In genomic region chr16:69711115-69711740, GRCh38 we compare ENCODE assay signal across 11 cellular contexts. TPM values are rescaled to one million over a fixed set of nuclear protein-coding genes. Genes with fewer than 3 reads are reported as not detected.
A peak's percentile ranks its signal among the peaks of the same experiment; 100 is the strongest.
DNase-seq lines count a peak whose midpoint lies in the region; ATAC-seq, FAIRE-seq and TF ChIP-seq lines count a peak whose summit lies in the region.
"Had no signal": no experiment of that assay in that cellular context is flagged by ENCODE, and none has a peak within 500 bp of the region (broad histone marks: within the 10 kb centered on the region; RNA-seq: fewer than 3 reads in every experiment).

No MANE protein-coding gene starts in this region.

- H3K4me1 ChIP-seq in SJSA1 (replicated peaks), result no peaks in the 10 kb centered on the region
- no peaks in the 10 kb centered on the region for H3K4me1 ChIP-seq in small intestine (ENCODE audit: control insufficient read depth in 2 of 2, insufficient read depth in 1 of 2, low read depth in 1 of 2, low read length in 1 of 2)

- H3K27ac ChIP-seq in SJSA1 (0 out of 2 replicates have a peak overlapping the region, but pooled peaks have one; percentile 17), small intestine (ENCODE audit: low read depth in 1 of 2, low read length in 1 of 2) (peak overlapping the region in 1 of 2 donors; percentile 2)

- H3K4me3 Mint-ChIP-seq in natural killer cell treated with Interleukin-12 subunit alpha and Interleukin-12 subunit beta and Interleukin-15 and Interleukin-18, amount 100 ng/mL, for 72 hours, result no peak overlapping the region

- no peak for ATAC-seq in HG03520 (IDR thresholded peaks at IDR 0.05; ENCODE audit: unreplicated experiment)
- ATAC-seq in natural killer cell treated with Interleukin-12 subunit alpha and Interleukin-12 subunit beta and Interleukin-15 and Interleukin-18, amount 100 ng/mL, for 72 hours, result no peak

- no peaks in the 10 kb centered on the region for H3K36me3 Mint-ChIP-seq in natural killer cell treated with Interleukin-12 subunit alpha and Interleukin-12 subunit beta and Interleukin-15 and Interleukin-18, amount 100 ng/mL, for 72 hours

- no peak for FAIRE-seq in small intestine (lab: Jason Lieb, UNC)
- FAIRE-seq: H54 had no signal

- H3K4me3 ChIP-seq in SJSA1, result no peak overlapping the region
- no peak overlapping the region for H3K4me3 ChIP-seq in foreskin fibroblast (ENCODE audit: low read depth in 1 of 2, low read length in 2 of 2)
- no peak overlapping the region for H3K4me3 ChIP-seq in small intestine (ENCODE audit: low read depth in 1 of 2, low read length in 2 of 2)

- no peaks in the 10 kb centered on the region for H3K27me3 ChIP-seq in SJSA1 (replicated peaks)
- H3K27me3 ChIP-seq in small intestine (ENCODE audit: control insufficient read depth in 2 of 2, insufficient read depth in 2 of 2, low read length in 2 of 2), result no peaks in the 10 kb centered on the region

- no peak for TF ChIP-seq CTCF in foreskin fibroblast (IDR thresholded peaks at IDR 0.05; ENCODE audit: low read depth, low read length)

- peaks cover 0 to 7% of the 10 kb centered on the region in 2 donors for H3K4me1 Mint-ChIP-seq in natural killer cell treated with Interleukin-12 subunit alpha and Interleukin-12 subunit beta and Interleukin-15 and Interleukin-18, amount 100 ng/mL, for 72 hours (ENCODE audit: low read depth in 2 of 2)

- H3K27ac Mint-ChIP-seq in natural killer cell treated with Interleukin-12 subunit alpha and Interleukin-12 subunit beta and Interleukin-15 and Interleukin-18, amount 100 ng/mL, for 72 hours, result no peak overlapping the region

- 34 to 64% (median 34%) methylated on average over 12 of the region's 12 CpGs for WGBS in small intestine, 3 donors

- H3K9me3 ChIP-seq in SJSA1 (replicated peaks) (no peaks in the 10 kb centered on the region), small intestine (ENCODE audit: control insufficient read depth, low read depth) (no peaks in the 10 kb centered on the region)

- no peaks in the 10 kb centered on the region for H3K27me3 Mint-ChIP-seq in natural killer cell treated with Interleukin-12 subunit alpha and Interleukin-12 subunit beta and Interleukin-15 and Interleukin-18, amount 100 ng/mL, for 72 hours

- no peaks in the 10 kb centered on the region for H3K9me3 Mint-ChIP-seq in natural killer cell treated with Interleukin-12 subunit alpha and Interleukin-12 subunit beta and Interleukin-15 and Interleukin-18, amount 100 ng/mL, for 72 hours

- peak; percentile 51 for DNase-seq in activated CD8-positive, alpha-beta memory T cell treated with anti-CD3 and anti-CD28 coated beads for 24 hours
- DNase-seq in activated CD8-positive, alpha-beta memory T cell treated with anti-CD3 and anti-CD28 coated beads, Interleukin-2, amount 50 U/mL, for 4 hours, result no peak
- DNase-seq in SJSA1 (ENCODE audit: low read depth in 1 of 2, low spot score in 2 of 2) (peak in 1 of 2 experiments; percentile 21), foreskin fibroblast (peak; percentile 32 to 59), small intestine (peak; percentile 62), islet precursor cell (no peak)
- no peak for DNase-seq in natural killer cell treated with Interleukin-12 subunit alpha and Interleukin-12 subunit beta and Interleukin-15 and Interleukin-18, amount 100 ng/mL, for 72 hours (ENCODE audit: low spot score)
- DNase-seq: NCI-H510A treated with DMSO at 0.1 percent for 48 hours, T-helper 2 cell had no signal

- H3K36me3 ChIP-seq in SJSA1 (peaks cover 77% of the 10 kb centered on the region), small intestine (ENCODE audit: control insufficient read depth in 2 of 2, insufficient read depth in 2 of 2, low read length in 2 of 2) (peaks cover 4 to 6% of the 10 kb centered on the region in 2 donors)

RNA-seq across cellular contexts. Expression of gene NQO1, which starts 15.1 kb away (rescaled TPM):
- 193 and 290 TPM in 2 replicates for total RNA-seq in SJSA1 (2014; rRNA removed; shearing (Covaris generic))
- 100 to 1,000 TPM in 1 of 3 donors, 10 to 100 TPM in 2; 93.2 to 151 (median 99.5) TPM for polyA plus RNA-seq in small intestine
- total RNA-seq in natural killer cell treated with Interleukin-12 subunit alpha and Interleukin-12 subunit beta and Interleukin-15 and Interleukin-18, amount 100 ng/mL, for 72 hours, result 10 to 100 TPM; 15.6 to 29.2 TPM

RNA-seq across cellular contexts. Expression of gene NOB1, which starts 43.5 kb away (rescaled TPM):
- total RNA-seq in SJSA1 (2014; rRNA removed; shearing (Covaris generic)), result 9.9 and 15.3 TPM in 2 replicates
- polyA plus RNA-seq in small intestine, result 10 to 100 TPM; 22.8 to 71.0 (median 28.6) TPM
- 100 to 1,000 TPM in 1 of 2 donors, 10 to 100 TPM in 1; 61.6 to 119 TPM for total RNA-seq in natural killer cell treated with Interleukin-12 subunit alpha and Interleukin-12 subunit beta and Interleukin-15 and Interleukin-18, amount 100 ng/mL, for 72 hours

RNA-seq across cellular contexts. Expression of gene WWP2, which starts 50.9 kb away (rescaled TPM):
- 16.3 and 27.4 TPM in 2 replicates for total RNA-seq in SJSA1 (2014; rRNA removed; shearing (Covaris generic))
- polyA plus RNA-seq in small intestine, result 10 to 100 TPM; 32.4 to 35.5 (median 35.3) TPM
- 10 to 100 TPM; 82.8 to 93.2 TPM for total RNA-seq in natural killer cell treated with Interleukin-12 subunit alpha and Interleukin-12 subunit beta and Interleukin-15 and Interleukin-18, amount 100 ng/mL, for 72 hours

Comparison
In these comparisons a context has a peak if more than half of its experiments do, and no peak if none do; other contexts are left out.
1. DNase-seq: peak in activated CD8-positive, alpha-beta memory T cell treated with anti-CD3 and anti-CD28 coated beads for 24 hours (single experiment), foreskin fibroblast (2 of 2) and small intestine (single experiment); none in activated CD8-positive, alpha-beta memory T cell treated with anti-CD3 and anti-CD28 coated beads, Interleukin-2, amount 50 U/mL, for 4 hours (single experiment), islet precursor cell (single experiment) and natural killer cell treated with Interleukin-12 subunit alpha and Interleukin-12 subunit beta and Interleukin-15 and Interleukin-18, amount 100 ng/mL, for 72 hours (single experiment).